In the genomic region with DNA sequence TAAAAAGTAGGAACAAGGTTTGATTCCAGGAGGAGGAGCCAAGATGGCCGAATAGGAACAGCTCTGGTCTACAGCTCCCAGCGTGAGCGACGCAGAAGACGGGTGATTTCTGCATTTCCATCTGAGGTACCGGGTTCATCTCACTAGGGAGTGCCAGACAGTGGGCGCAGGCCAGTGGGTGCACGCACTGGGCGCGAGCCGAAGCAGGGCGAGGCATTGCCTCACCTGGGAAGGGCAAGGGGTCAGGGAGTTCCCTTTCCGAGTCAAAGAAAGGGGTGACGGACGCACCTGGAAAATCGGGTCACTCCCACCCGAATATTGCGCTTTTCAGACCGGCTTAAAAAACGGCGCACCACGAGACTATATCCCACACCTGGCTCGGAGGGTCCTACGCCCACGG, we compare ENCODE assay signal across 2 cellular contexts.
TF ChIP-seq lines count a peak whose summit lies in the region.

No MANE protein-coding gene starts in this region.

TF ChIP-seq in K562, 482 proteins besides CTCF, POLR2A, EP300 and RAD21:
- TF ChIP-seq NFRKB (IDR thresholded peaks at IDR 0.05; ENCODE audit: low read depth): 0 out of 2 replicates have a peak, but pooled peaks have one; percentile 23
- 0 out of 2 replicates have a peak, but pooled peaks have one; percentile 41 for TF ChIP-seq EHMT2 (IDR thresholded peaks at IDR 0.05)
- peak in 1 of 3 experiments; percentile 40 for TF ChIP-seq YY1 (IDR thresholded peaks at IDR 0.05; ENCODE audit: borderline replicate concordance in 1 of 3, control insufficient read depth in 1 of 3, extremely low read depth in 1 of 3, insufficient read depth in 3 of 3, insufficient read length in 1 of 3, insufficient replicate concordance in 2 of 3, low read depth in 1 of 3, low read length in 2 of 3)

TF ChIP-seq in H1, 55 proteins besides CTCF, POLR2A, EP300 and RAD21:
- TF ChIP-seq YY1 (IDR thresholded peaks at IDR 0.05; ENCODE audit: low read depth, low read length): 0 out of 2 replicates have a peak, but pooled peaks have one; percentile 21
